Comparison of ENCODE assay signal across 18 cellular contexts in genomic region chr4:51932684-51933083, GRCh38.
DNase-seq lines count a peak whose midpoint lies in the region; ATAC-seq and TF ChIP-seq lines count a peak whose summit lies in the region.
"Had no signal": no experiment of that assay in that cellular context is flagged by ENCODE, and none has a peak within 500 bp of the region (broad histone marks: within the 10 kb centered on the region; RNA-seq: fewer than 3 reads in every experiment).

No MANE protein-coding gene starts in this region.

- H3K4me1 ChIP-seq in body of pancreas (no peaks in the 10 kb centered on the region), neural progenitor cell (no peaks in the 10 kb centered on the region)
- H3K4me1 ChIP-seq: BE2C had no signal

- TF ChIP-seq CTCF in body of pancreas (IDR thresholded peaks at IDR 0.05) (no peak), neural progenitor cell (IDR thresholded peaks at IDR 0.05) (no peak)

- intact Hi-C loops in body of pancreas (cut with DNase I), result no loop called here
- intact Hi-C loops in Right ventricle myocardium superior (cut with DNase I), result no loop called here

- H3K36me3 ChIP-seq in body of pancreas (replicated peaks in 1 of 2; ENCODE audit: insufficient read depth in 1 of 2, low read depth in 2 of 2) (no peaks in the 10 kb centered on the region), neural progenitor cell (no peaks in the 10 kb centered on the region)
- H3K36me3 ChIP-seq: BE2C had no signal

- peaks cover 2% of the 10 kb centered on the region for H3K9me3 Mint-ChIP-seq in neural progenitor cell
- H3K9me3 Mint-ChIP-seq: GM23338, HFFc6, IgD-negative memory B cell had no signal

- no peaks in the 10 kb centered on the region for H3K79me2 ChIP-seq in neural progenitor cell (ENCODE audit: low read depth)

- H2AFZ ChIP-seq in neural progenitor cell (replicated peaks), result peak overlapping the region; percentile 82
- H2AFZ ChIP-seq: GM23338 had no signal

- no peak overlapping the region for H3K27ac ChIP-seq in body of pancreas
- no peak overlapping the region for H3K27ac ChIP-seq in neural progenitor cell

- H3K9me3 ChIP-seq in body of pancreas (no peaks in the 10 kb centered on the region), neural progenitor cell (ENCODE audit: low read depth) (no peaks in the 10 kb centered on the region)
- H3K9me3 ChIP-seq: BE2C had no signal

- peak; percentile 50 for ATAC-seq in body of pancreas
- no peak for ATAC-seq in Right ventricle myocardium superior (ENCODE audit: poor library complexity)
- ATAC-seq in SK-N-SH treated with all-trans-retinoic acid at 6 μM for 48 hours, result no peak
- ATAC-seq in HG03565 (IDR thresholded peaks at IDR 0.05; ENCODE audit: unreplicated experiment), result no peak
- ATAC-seq: GM23338, HCT116, HepG2 had no signal

- 53 to 60% methylated on average over 3 of the region's 3 CpGs for WGBS in body of pancreas, 2 donors

- DNase-seq in NCI-H69 (lab: John Stamatoyannopoulos, UW), result peak; percentile 25
- peak in 1 of 4 donors; percentile 16 for DNase-seq in body of pancreas
- no peak for DNase-seq in neural progenitor cell (ENCODE audit: low spot score)
- no peak for DNase-seq in Right ventricle myocardium superior
- DNase-seq: BE2C; CD4-positive, alpha-beta memory T cell; DMS153; DMS79; GDM1; H7 had no signal

- H3F3A ChIP-seq in neural progenitor cell (ENCODE audit: low read depth), result no peaks in the 10 kb centered on the region

- H3K27ac Mint-ChIP-seq in neural progenitor cell, result no peak overlapping the region
- H3K27ac Mint-ChIP-seq: CD14-positive monocyte; CD4-positive, alpha-beta memory T cell; GM23338; HFFc6; IgD-negative memory B cell had no signal

- H3K4me3 Mint-ChIP-seq in neural progenitor cell, result no peak overlapping the region
- H3K4me3 Mint-ChIP-seq: CD14-positive monocyte; CD4-positive, alpha-beta memory T cell; GM23338; HFFc6; IgD-negative memory B cell had no signal

- no peak overlapping the region for H3K4me2 ChIP-seq in neural progenitor cell
- H3K4me2 ChIP-seq: GM23338 had no signal

- H3K9ac ChIP-seq in neural progenitor cell, result no peak overlapping the region

- no peaks in the 10 kb centered on the region for H3K27me3 ChIP-seq in body of pancreas
- no peaks in the 10 kb centered on the region for H3K27me3 ChIP-seq in neural progenitor cell

- peaks cover 6% of the 10 kb centered on the region for H3K27me3 Mint-ChIP-seq in neural progenitor cell (ENCODE audit: insufficient read depth, low read depth)
- H3K27me3 Mint-ChIP-seq: IgD-negative memory B cell had no signal

- H3K36me3 Mint-ChIP-seq in neural progenitor cell, result no peaks in the 10 kb centered on the region
- H3K36me3 Mint-ChIP-seq: CD14-positive monocyte; CD4-positive, alpha-beta memory T cell; IgD-negative memory B cell had no signal

- no peaks in the 10 kb centered on the region for H4K20me1 ChIP-seq in neural progenitor cell (ENCODE audit: low read depth)

- H3K4me1 Mint-ChIP-seq in neural progenitor cell, result no peaks in the 10 kb centered on the region
- H3K4me1 Mint-ChIP-seq: CD14-positive monocyte; CD4-positive, alpha-beta memory T cell; GM23338; IgD-negative memory B cell had no signal

- no peak overlapping the region for H3K4me3 ChIP-seq in body of pancreas
- no peak overlapping the region for H3K4me3 ChIP-seq in neural progenitor cell
- H3K4me3 ChIP-seq: GM23338 had no signal

- no peak for TF ChIP-seq POLR2A in body of pancreas (IDR thresholded peaks at IDR 0.05)

TF ChIP-seq in SK-N-SH treated with all-trans-retinoic acid at 6 μM for 48 hours, 23 proteins besides CTCF, POLR2A, EP300 and RAD21:
- TF ChIP-seq GLIS3 (CRISPR knock-in tag; IDR thresholded peaks at IDR 0.05), result no peak
- no peak for TF ChIP-seq TOX (CRISPR knock-in tag; IDR thresholded peaks at IDR 0.05; ENCODE audit: borderline replicate concordance)
- no peak for TF ChIP-seq CREB5 (CRISPR knock-in tag; IDR thresholded peaks at IDR 0.05; ENCODE audit: low read depth)
TF ChIP-seq in SK-N-SH treated with all-trans-retinoic acid at 6 μM for 48 hours: peak in this region for 0.
